8 cellular contexts compared by ENCODE assay signal in genomic region chr2:9205481-9205880, GRCh38. TPM values are rescaled to one million over a fixed set of nuclear protein-coding genes. Genes with fewer than 3 reads are reported as not detected.
DNase-seq lines count a peak whose midpoint lies in the region; ATAC-seq and TF ChIP-seq lines count a peak whose summit lies in the region.

No MANE protein-coding gene starts in this region.

- H3K9me3 Mint-ChIP-seq in HFFc6 = no peaks in the 10 kb centered on the region

- H3K4me1 ChIP-seq in mucosa of stomach (ENCODE audit: control insufficient read depth, insufficient read depth, low read length) = peaks cover 29% of the 10 kb centered on the region

- no peaks in the 10 kb centered on the region for H3K27me3 ChIP-seq in mucosa of stomach (ENCODE audit: control insufficient read depth, insufficient read depth, low read length)

- H3K4me1 Mint-ChIP-seq in HFFc6 (ENCODE audit: low read depth) = peaks cover 65% of the 10 kb centered on the region

- H3K4me3 Mint-ChIP-seq in HFFc6 = peak overlapping the region; percentile 85

- peak overlapping the region; percentile 73 for H3K27ac ChIP-seq in 22Rv1

- in situ Hi-C loops in astrocyte of the cerebellum (cut with HindIII; ENCODE audit: low sequenced_read_pairs) = loop anchor here (5.0 kb wide), 2 partner anchors 63 to 87 kb away; no protein-coding TSS in a partner anchor

- H3K4me3 ChIP-seq in astrocyte of the cerebellum (ENCODE audit: low read depth, low read length) (peak overlapping the region; percentile 57), mucosa of stomach (ENCODE audit: low read length) (peak overlapping the region; percentile 67)

- H3K27me3 Mint-ChIP-seq in HFFc6 (ENCODE audit: insufficient read depth) = no peaks in the 10 kb centered on the region; the same call in 1 of the 2 replicates

- peak overlapping the region; percentile 81 for H3K27ac Mint-ChIP-seq in HFFc6

- H3K9me3 ChIP-seq in mucosa of stomach (ENCODE audit: control insufficient read depth, low read length) = no peaks in the 10 kb centered on the region

- peak overlapping the region; percentile 73 for H3K9ac ChIP-seq in mucosa of stomach (ENCODE audit: low read length)

- ATAC-seq in GM18498 (IDR thresholded peaks at IDR 0.05; ENCODE audit: unreplicated experiment) (no peak), GM18517 (IDR thresholded peaks at IDR 0.05; ENCODE audit: unreplicated experiment) (no peak)

- TF ChIP-seq CTCF in 22Rv1 (IDR thresholded peaks at IDR 0.05) (no peak), HFFc6 (IDR thresholded peaks at IDR 0.05) (no peak), astrocyte of the cerebellum (IDR thresholded peaks at IDR 0.05; ENCODE audit: low read depth, low read length, missing control alignments) (no peak)

- H3K36me3 ChIP-seq in mucosa of stomach (ENCODE audit: control insufficient read depth, insufficient read depth, low read length) = no peaks in the 10 kb centered on the region

- no peak for DNase-seq in HFFc6
- DNase-seq in astrocyte of the cerebellum (ENCODE audit: low read depth) = no peak
- DNase-seq in NCI-H2107 treated with DMSO at 0.1 percent for 48 hours (lab: John Stamatoyannopoulos, UW; ENCODE audit: unreplicated experiment) = no peak
- DNase-seq in D341Med (ENCODE audit: low spot score) = no peak

- peaks cover 5% of the 10 kb centered on the region; the same call in 1 of the 2 replicates for H3K36me3 Mint-ChIP-seq in HFFc6 (ENCODE audit: low read depth)

RNA-seq across cellular contexts. Expression of gene ASAP2, which starts 1.1 kb away (rescaled TPM):
- 10 to 100 TPM; 31.2 to 37.4 (median 34.3) TPM for total RNA-seq in HFFc6 (2021; fragmentation: NEBNext Ultra II Directional; extraction: Animal tissue kit (Norgen Biotek cat#: 25700))
